9 cellular contexts compared by ENCODE assay signal in the genomic region with DNA sequence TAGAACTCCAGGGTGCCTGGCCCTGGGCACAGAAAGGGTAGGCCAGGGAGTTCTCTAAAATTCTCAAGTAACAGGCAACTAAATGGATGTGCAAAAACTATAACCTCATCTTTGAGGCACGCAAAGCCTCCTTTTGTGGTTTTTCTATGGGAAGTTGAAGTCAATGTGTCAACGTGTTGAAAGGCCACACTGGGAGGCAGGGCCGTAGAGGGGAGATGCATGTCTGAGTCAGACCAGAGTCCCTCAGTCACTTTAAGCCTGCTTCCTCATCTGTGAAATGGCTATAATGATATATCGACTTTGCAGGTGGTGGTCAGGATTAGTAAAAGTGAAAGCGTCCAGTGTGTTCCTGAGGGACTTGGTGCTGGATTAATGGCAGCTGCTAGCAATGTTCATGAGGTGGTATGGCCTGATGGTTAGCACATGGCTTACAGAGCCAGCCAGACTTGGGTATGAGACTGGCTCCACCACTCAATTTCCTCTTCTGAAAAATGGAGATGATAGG. TPM values are rescaled to one million over a fixed set of nuclear protein-coding genes. Genes with fewer than 3 reads are reported as not detected.
DNase-seq lines count a peak whose midpoint lies in the region; ATAC-seq and TF ChIP-seq lines count a peak whose summit lies in the region.
"Had no signal": no experiment of that assay in that cellular context is flagged by ENCODE, and none has a peak within 500 bp of the region (broad histone marks: within the 10 kb centered on the region; RNA-seq: fewer than 3 reads in every experiment).

No MANE protein-coding gene starts in this region.

- H3K9me3 ChIP-seq in breast epithelium: no peaks in the 10 kb centered on the region

- ATAC-seq in HG03354 (IDR thresholded peaks at IDR 0.05; ENCODE audit: poor library complexity, severe bottlenecking, unreplicated experiment) (peak; percentile 71), left ventricle myocardium superior (no peak)
- peak; percentile 50 for ATAC-seq in activated CD8-positive, alpha-beta T cell treated with anti-CD3 and anti-CD28 coated beads, Interleukin-2, amount 10 ng/mL, durations not matched to agents 7 days and 5 days

- H3K4me1 ChIP-seq in breast epithelium: no peaks in the 10 kb centered on the region

- no peaks in the 10 kb centered on the region for H3K36me3 Mint-ChIP-seq in MCF 10A (ENCODE audit: insufficient read depth, unreplicated experiment)
- peaks cover 6% of the 10 kb centered on the region for H3K36me3 Mint-ChIP-seq in activated CD8-positive, alpha-beta T cell treated with anti-CD3 and anti-CD28 coated beads, Interleukin-2, amount 10 ng/mL, durations not matched to agents 7 days and 5 days (ENCODE audit: low read depth)
- no peaks in the 10 kb centered on the region for H3K36me3 Mint-ChIP-seq in stimulated activated naive CD8-positive, alpha-beta T cell treated with anti-CD3 and anti-CD28 coated beads, Interleukin-15, Interleukin-2, amounts not matched to agents 100 ng/mL and 50 ng/mL, for 24 hours (ENCODE audit: low read depth)
- H3K36me3 Mint-ChIP-seq: naive B cell had no signal

- CTCF ChIA-PET in MCF 10A (lab: Yijun Ruan, JAX): interaction anchor here (1.0 to 2.7 kb wide), 2 partner anchors 9 to 36 kb away, joined by 4 to 15 read pairs; no protein-coding TSS in a partner anchor
- CTCF ChIA-PET in activated CD8-positive, alpha-beta T cell treated with anti-CD3 and anti-CD28 coated beads, Interleukin-2, amount 10 ng/mL, durations not matched to agents 7 days and 5 days (lab: Charles Lee): interaction anchor here (1.4 to 2.6 kb wide), 3 partner anchors 18 to 36 kb away, joined by 6 to 18 read pairs (median 7); partner anchors contain the start of gene TGM5

- H3K4me3 Mint-ChIP-seq in MCF 10A (ENCODE audit: unreplicated experiment): no peak overlapping the region
- peak overlapping the region; percentile 31 for H3K4me3 Mint-ChIP-seq in activated CD8-positive, alpha-beta T cell treated with anti-CD3 and anti-CD28 coated beads, Interleukin-2, amount 10 ng/mL, durations not matched to agents 7 days and 5 days
- peak overlapping the region; percentile 42 for H3K4me3 Mint-ChIP-seq in stimulated activated naive CD8-positive, alpha-beta T cell treated with anti-CD3 and anti-CD28 coated beads, Interleukin-15, Interleukin-2, amounts not matched to agents 100 ng/mL and 50 ng/mL, for 24 hours
- H3K4me3 Mint-ChIP-seq: naive B cell had no signal

- no peaks in the 10 kb centered on the region for H3K9me3 Mint-ChIP-seq in MCF 10A (ENCODE audit: unreplicated experiment)
- H3K9me3 Mint-ChIP-seq in activated CD8-positive, alpha-beta T cell treated with anti-CD3 and anti-CD28 coated beads, Interleukin-2, amount 10 ng/mL, durations not matched to agents 7 days and 5 days (ENCODE audit: insufficient read depth): no peaks in the 10 kb centered on the region
- H3K9me3 Mint-ChIP-seq in stimulated activated naive CD8-positive, alpha-beta T cell treated with anti-CD3 and anti-CD28 coated beads, Interleukin-15, Interleukin-2, amounts not matched to agents 100 ng/mL and 50 ng/mL, for 24 hours: no peaks in the 10 kb centered on the region

- no peaks in the 10 kb centered on the region for H3K27me3 ChIP-seq in breast epithelium

- no peak for TF ChIP-seq POLR2A in breast epithelium (IDR thresholded peaks at IDR 0.05)

- H3K27ac ChIP-seq in breast epithelium: no peak overlapping the region

- no peaks in the 10 kb centered on the region for H3K27me3 Mint-ChIP-seq in MCF 10A (ENCODE audit: insufficient read depth, unreplicated experiment)
- H3K27me3 Mint-ChIP-seq in activated CD8-positive, alpha-beta T cell treated with anti-CD3 and anti-CD28 coated beads, Interleukin-2, amount 10 ng/mL, durations not matched to agents 7 days and 5 days (ENCODE audit: low read depth): peaks cover 6% of the 10 kb centered on the region
- no peaks in the 10 kb centered on the region for H3K27me3 Mint-ChIP-seq in stimulated activated naive CD8-positive, alpha-beta T cell treated with anti-CD3 and anti-CD28 coated beads, Interleukin-15, Interleukin-2, amounts not matched to agents 100 ng/mL and 50 ng/mL, for 24 hours

- POLR2A ChIA-PET in MCF 10A (lab: Yijun Ruan, JAX): no interaction called here
- POLR2A ChIA-PET in activated CD8-positive, alpha-beta T cell treated with anti-CD3 and anti-CD28 coated beads, Interleukin-2, amount 10 ng/mL, durations not matched to agents 7 days and 5 days (lab: Charles Lee): no interaction called here

- no peak overlapping the region for H3K4me3 ChIP-seq in breast epithelium

- TF ChIP-seq CTCF in MCF 10A (IDR thresholded peaks at IDR 0.05; ENCODE audit: unreplicated experiment) (no peak), breast epithelium (IDR thresholded peaks at IDR 0.05) (no peak)

- no peaks in the 10 kb centered on the region for H3K36me3 ChIP-seq in breast epithelium

- H3K4me1 Mint-ChIP-seq in MCF 10A (ENCODE audit: insufficient read depth, unreplicated experiment): peaks cover 33% of the 10 kb centered on the region
- H3K4me1 Mint-ChIP-seq in activated CD8-positive, alpha-beta T cell treated with anti-CD3 and anti-CD28 coated beads, Interleukin-2, amount 10 ng/mL, durations not matched to agents 7 days and 5 days (ENCODE audit: low read depth): peaks cover 69% of the 10 kb centered on the region
- peaks cover 58% of the 10 kb centered on the region for H3K4me1 Mint-ChIP-seq in stimulated activated naive CD8-positive, alpha-beta T cell treated with anti-CD3 and anti-CD28 coated beads, Interleukin-15, Interleukin-2, amounts not matched to agents 100 ng/mL and 50 ng/mL, for 24 hours (ENCODE audit: low read depth)

- intact Hi-C loops in MCF 10A (cut with micrococcal nuclease) (no loop called here), breast epithelium (cut with DNase I; ENCODE audit: low total_unique reads) (no loop called here), left ventricle myocardium superior (cut with micrococcal nuclease) (no loop called here)

- H3K27ac Mint-ChIP-seq in MCF 10A (ENCODE audit: low read depth, unreplicated experiment): no peak overlapping the region
- peak overlapping the region; percentile 80 for H3K27ac Mint-ChIP-seq in activated CD8-positive, alpha-beta T cell treated with anti-CD3 and anti-CD28 coated beads, Interleukin-2, amount 10 ng/mL, durations not matched to agents 7 days and 5 days
- H3K27ac Mint-ChIP-seq in stimulated activated naive CD8-positive, alpha-beta T cell treated with anti-CD3 and anti-CD28 coated beads, Interleukin-15, Interleukin-2, amounts not matched to agents 100 ng/mL and 50 ng/mL, for 24 hours: peak overlapping the region; percentile 84

- DNase-seq in MCF 10A (ENCODE audit: unreplicated experiment) (peak; percentile 52), breast epithelium (ENCODE audit: low spot score in 2 of 2) (no peak), D341Med (ENCODE audit: low spot score) (no peak), left ventricle myocardium superior (no peak), NCI-H1092 (lab: John Stamatoyannopoulos, UW) (no peak)
- DNase-seq in activated CD8-positive, alpha-beta T cell treated with anti-CD3 and anti-CD28 coated beads, Interleukin-2, amount 10 ng/mL, durations not matched to agents 7 days and 5 days: peak; percentile 51
- DNase-seq: naive B cell had no signal

- BruUV-seq in MCF 10A (replicated peaks; lab: Mats Ljungman, UMichigan): no TSS peak

RNA-seq across cellular contexts. Expression of gene TGM5, which starts 17.0 kb away (rescaled TPM):
- total RNA-seq in MCF 10A (2022) (0.12 TPM in 1 of 2 replicates, not detected in the other), breast epithelium (1 to 10 TPM; 1.6 to 3.1 (median 2.7) TPM), left ventricle myocardium superior (not detected)
- total RNA-seq in activated CD8-positive, alpha-beta T cell treated with anti-CD3 and anti-CD28 coated beads, Interleukin-2, amount 10 ng/mL, durations not matched to agents 7 days and 5 days: under 1 TPM; 0.31 to 0.37 TPM

RNA-seq across cellular contexts. Expression of gene EPB42, which starts 28.9 kb away (rescaled TPM):
- not detected in 2 replicates for total RNA-seq in MCF 10A (2022)
- 1 to 10 TPM in 1 of 3 donors, under 1 TPM in 1, not detected in 1; 0.29 to 1.9 TPM for total RNA-seq in breast epithelium
- not detected for total RNA-seq in activated CD8-positive, alpha-beta T cell treated with anti-CD3 and anti-CD28 coated beads, Interleukin-2, amount 10 ng/mL, durations not matched to agents 7 days and 5 days
- 0.15 TPM for total RNA-seq in left ventricle myocardium superior

RNA-seq across cellular contexts. Expression of gene TGM7, which starts 52.3 kb away (rescaled TPM):
- not detected in 2 replicates for total RNA-seq in MCF 10A (2022)
- not detected for total RNA-seq in breast epithelium
- not detected for total RNA-seq in activated CD8-positive, alpha-beta T cell treated with anti-CD3 and anti-CD28 coated beads, Interleukin-2, amount 10 ng/mL, durations not matched to agents 7 days and 5 days
- total RNA-seq in left ventricle myocardium superior: not detected

Comparison
In these comparisons a context has a peak if more than half of its experiments do, and no peak if none do; other contexts are left out.
1. DNase-seq: peak in MCF 10A (single experiment) and activated CD8-positive, alpha-beta T cell treated with anti-CD3 and anti-CD28 coated beads, Interleukin-2, amount 10 ng/mL, durations not matched to agents 7 days and 5 days (single experiment); none in breast epithelium (0 of 2), D341Med (single experiment), left ventricle myocardium superior (single experiment) and NCI-H1092 (single experiment).